9 cellular contexts compared by ENCODE assay signal in genomic region chr10:65570143-65571010, GRCh38.
DNase-seq lines count a peak whose midpoint lies in the region; ATAC-seq and TF ChIP-seq lines count a peak whose summit lies in the region.
"Had no signal": no experiment of that assay in that cellular context is flagged by ENCODE, and none has a peak within 500 bp of the region (broad histone marks: within the 10 kb centered on the region; RNA-seq: fewer than 3 reads in every experiment).

No MANE protein-coding gene starts in this region.

- peaks cover 13% of the 10 kb centered on the region for H3K4me1 Mint-ChIP-seq in type B pancreatic cell (ENCODE audit: unreplicated experiment)
- H3K4me1 Mint-ChIP-seq in activated CD4-positive, alpha-beta memory T cell treated with anti-CD3 and anti-CD28 coated beads for 36 hours (ENCODE audit: low read depth) = no peaks in the 10 kb centered on the region
- H3K4me1 Mint-ChIP-seq: B cell had no signal

- H3K27me3 ChIP-seq in A673 (replicated peaks; ENCODE audit: insufficient read depth, low read depth, low read length, poor library complexity) = no peaks in the 10 kb centered on the region

- intact Hi-C loops in A673 (cut with micrococcal nuclease; ENCODE audit: unreplicated experiment) = no loop called here
- intact Hi-C loops in left colon (cut with DNase I, micrococcal nuclease) = no loop called here
- intact Hi-C loops in activated CD4-positive, alpha-beta memory T cell treated with anti-CD3 and anti-CD28 coated beads for 36 hours (cut with micrococcal nuclease) = no loop called here

- H3K27me3 Mint-ChIP-seq in type B pancreatic cell = no peaks in the 10 kb centered on the region
- H3K27me3 Mint-ChIP-seq in activated CD4-positive, alpha-beta memory T cell treated with anti-CD3 and anti-CD28 coated beads for 36 hours = peaks cover 1% of the 10 kb centered on the region
- H3K27me3 Mint-ChIP-seq: B cell had no signal

- peak overlapping the region; percentile 49 for H3K4me3 ChIP-seq in A673 (ENCODE audit: low read depth, low read length, poor library complexity, severe bottlenecking)
- H3K4me3 ChIP-seq in HFF-Myc (replicated peaks; ENCODE audit: low read depth, low read length) = peak overlapping the region; percentile 56
- H3K4me3 ChIP-seq in cardiac fibroblast (replicated peaks in 1 of 2; ENCODE audit: low read depth in 2 of 2, low read length in 2 of 2) = peak overlapping the region; percentile 54 to 61

- CTCF ChIA-PET in A673 (lab: Charles Lee) = no interaction called here
- CTCF ChIA-PET in activated CD4-positive, alpha-beta memory T cell treated with anti-CD3 and anti-CD28 coated beads for 36 hours (lab: Charles Lee) = no interaction called here

- peak overlapping the region; percentile 89 for H3K27ac Mint-ChIP-seq in type B pancreatic cell
- H3K27ac Mint-ChIP-seq in activated CD4-positive, alpha-beta memory T cell treated with anti-CD3 and anti-CD28 coated beads for 36 hours = no peak overlapping the region
- H3K27ac Mint-ChIP-seq: B cell had no signal

- POLR2A ChIA-PET in A673 (lab: Charles Lee; ENCODE audit: low non-redundant PET) = interaction anchor here (0.6 kb wide), 1 partner anchor 29 kb away, joined by 3 read pairs; no protein-coding TSS in a partner anchor
- POLR2A ChIA-PET in activated CD4-positive, alpha-beta memory T cell treated with anti-CD3 and anti-CD28 coated beads for 36 hours (lab: Charles Lee) = no interaction called here

- H3K27ac ChIP-seq in A673 (ENCODE audit: low read depth, low read length, poor library complexity, severe bottlenecking) = peak overlapping the region; percentile 60

- DNase-seq in A673 (ENCODE audit: low spot score) = peak; percentile 74
- DNase-seq in HFF-Myc (ENCODE audit: extremely low read depth, low read depth) = peak; percentile 44
- DNase-seq in NCI-H524 (lab: John Stamatoyannopoulos, UW) = peak; percentile 85 to 89
- DNase-seq in cardiac fibroblast (ENCODE audit: low read depth in 2 of 2) = peak; percentile 57 to 60
- DNase-seq in left colon = peak; percentile 43 to 63
- peak; percentile 71 for DNase-seq in type B pancreatic cell (ENCODE audit: extremely low spot score, unreplicated experiment)
- no peak for DNase-seq in activated CD4-positive, alpha-beta memory T cell treated with anti-CD3 and anti-CD28 coated beads for 36 hours
- no peak for DNase-seq in NCI-H2107 treated with DMSO at 0.1 percent for 48 hours (lab: John Stamatoyannopoulos, UW; ENCODE audit: unreplicated experiment)

- H3K4me1 ChIP-seq in A673 (ENCODE audit: insufficient read depth, low read length, poor library complexity, severe bottlenecking) = no peaks in the 10 kb centered on the region

- peak; percentile 96 for ATAC-seq in left colon

- H3K9me3 Mint-ChIP-seq in type B pancreatic cell = no peaks in the 10 kb centered on the region
- H3K9me3 Mint-ChIP-seq in activated CD4-positive, alpha-beta memory T cell treated with anti-CD3 and anti-CD28 coated beads for 36 hours = no peaks in the 10 kb centered on the region

- no peaks in the 10 kb centered on the region for H3K9me3 ChIP-seq in A673 (ENCODE audit: low read depth, low read length, poor library complexity, severe bottlenecking)

- H3K4me3 Mint-ChIP-seq in type B pancreatic cell = peak overlapping the region; percentile 97
- H3K4me3 Mint-ChIP-seq in activated CD4-positive, alpha-beta memory T cell treated with anti-CD3 and anti-CD28 coated beads for 36 hours = no peak overlapping the region
- H3K4me3 Mint-ChIP-seq: B cell had no signal

- no peak for TF ChIP-seq CTCF in A673 (conservative IDR thresholded peaks at IDR 0.05; ENCODE audit: low read depth, low read length)
- no peak for TF ChIP-seq CTCF in HFF-Myc (IDR thresholded peaks at IDR 0.05; ENCODE audit: low read depth, low read length, missing control alignments)
- TF ChIP-seq CTCF in cardiac fibroblast (IDR thresholded peaks at IDR 0.05; ENCODE audit: low read depth, low read length) = no peak
- TF ChIP-seq CTCF in type B pancreatic cell (conservative IDR thresholded peaks at IDR 0.05) = no peak

- H3K36me3 Mint-ChIP-seq in type B pancreatic cell = peaks cover 13% of the 10 kb centered on the region
- no peaks in the 10 kb centered on the region for H3K36me3 Mint-ChIP-seq in activated CD4-positive, alpha-beta memory T cell treated with anti-CD3 and anti-CD28 coated beads for 36 hours

- BruUV-seq in A673 (replicated peaks; lab: Mats Ljungman, UMichigan) = TSS peak; percentile 86

- H3K36me3 ChIP-seq in A673 (ENCODE audit: insufficient read depth, low read length, poor library complexity, severe bottlenecking) = no peaks in the 10 kb centered on the region

Comparison
In these comparisons a context has a peak if more than half of its experiments do, and no peak if none do; other contexts are left out.
1. DNase-seq: peak in A673 (single experiment), HFF-Myc (single experiment), NCI-H524 (2 of 2), cardiac fibroblast (2 of 2), left colon (2 of 2) and type B pancreatic cell (single experiment); none in activated CD4-positive, alpha-beta memory T cell treated with anti-CD3 and anti-CD28 coated beads for 36 hours (single experiment) and NCI-H2107 treated with DMSO at 0.1 percent for 48 hours (single experiment).
2. Peak in every context shown above with its lines, with median percentiles within 50 percentile points of each other: H3K4me3 ChIP-seq.